In genomic region chr9:5455181-5455580, GRCh38 we compare ENCODE assay signal across 10 cellular contexts. TPM values are rescaled to one million over a fixed set of nuclear protein-coding genes. Genes with fewer than 3 reads are reported as not detected.
A peak's percentile ranks its signal among the peaks of the same experiment; 100 is the strongest.
DNase-seq lines count a peak whose midpoint lies in the region; ATAC-seq, FAIRE-seq and TF ChIP-seq lines count a peak whose summit lies in the region.
"Had no signal": no experiment of that assay in that cellular context is flagged by ENCODE, and none has a peak within 500 bp of the region (broad histone marks: within the 10 kb centered on the region; RNA-seq: fewer than 3 reads in every experiment).

No MANE protein-coding gene starts in this region.

- peaks cover 52% of the 10 kb centered on the region for H3K4me1 ChIP-seq in CD4-positive, alpha-beta memory T cell (ENCODE audit: insufficient read depth, low read length)
- H3K4me1 ChIP-seq: SJCRH30 had no signal

- POLR2A ChIA-PET in CD4-positive, alpha-beta memory T cell (lab: Charles Lee; ENCODE audit: partially characterized antibody), result interaction anchor here (1.0 kb wide), 1 partner anchor 140 kb away, joined by 3 read pairs; no protein-coding TSS in a partner anchor

- no peaks in the 10 kb centered on the region for H3K9me3 ChIP-seq in CD4-positive, alpha-beta memory T cell (ENCODE audit: control insufficient read depth in 1 of 2, low read length in 2 of 2)
- H3K9me3 ChIP-seq: SJCRH30 had no signal

- peaks cover 0 to 2% (median 0%) of the 10 kb centered on the region in 8 donors for H3K9me3 Mint-ChIP-seq in CD4-positive, alpha-beta memory T cell
- H3K9me3 Mint-ChIP-seq in activated T-helper 1 cell treated with anti-CD3 and anti-CD28 coated beads, Interleukin-12 subunit alpha, Interleukin-12 subunit beta, Interleukin-2, Interleukin-4 antibody, amounts not matched to agents 30 ng/mL and 10 ng/mL and 1 ng/mL, durations not matched to agents 14 hours and 24 hours and 36 hours, result no peaks in the 10 kb centered on the region

- no peaks in the 10 kb centered on the region for H3K27me3 Mint-ChIP-seq in CD4-positive, alpha-beta memory T cell
- H3K27me3 Mint-ChIP-seq in activated T-helper 1 cell treated with anti-CD3 and anti-CD28 coated beads, Interleukin-12 subunit alpha, Interleukin-12 subunit beta, Interleukin-2, Interleukin-4 antibody, amounts not matched to agents 30 ng/mL and 10 ng/mL and 1 ng/mL, durations not matched to agents 14 hours and 24 hours and 36 hours (ENCODE audit: insufficient read depth), result no peaks in the 10 kb centered on the region

- ATAC-seq in HG03196 (IDR thresholded peaks at IDR 0.05; ENCODE audit: unreplicated experiment), result no peak

- no peak for TF ChIP-seq POLR2A in H54 (IDR thresholded peaks at IDR 0.05; ENCODE audit: low read depth, low read length)

- no peaks in the 10 kb centered on the region for H3K36me3 ChIP-seq in CD4-positive, alpha-beta memory T cell (ENCODE audit: insufficient read depth, low read length)
- H3K36me3 ChIP-seq: SJCRH30 had no signal

- peak; percentile 99 for FAIRE-seq in H54 (lab: Jason Lieb, UNC)

- DNase-seq in CD4-positive, alpha-beta memory T cell, result no peak
- no peak for DNase-seq in H54 (ENCODE audit: insufficient read length, low spot score)
- no peak for DNase-seq in activated T-helper 1 cell treated with anti-CD3 and anti-CD28 coated beads, Interleukin-12 subunit alpha, Interleukin-12 subunit beta, Interleukin-2, Interleukin-4 antibody, amounts not matched to agents 30 ng/mL and 10 ng/mL and 1 ng/mL, durations not matched to agents 14 hours and 24 hours and 36 hours (ENCODE audit: low spot score)
- DNase-seq in kidney tubule cell (ENCODE audit: low spot score), result peak; percentile 88
- no peak for DNase-seq in ureter (ENCODE audit: low spot score)
- no peak for DNase-seq in mucosa of gallbladder (ENCODE audit: low spot score)
- DNase-seq in NCI-H2081 treated with DMSO at 0.1 percent for 48 hours (lab: John Stamatoyannopoulos, UW), result no peak
- DNase-seq: SJCRH30 had no signal

- H3K4me3 ChIP-seq in CD4-positive, alpha-beta memory T cell (ENCODE audit: low read length in 2 of 2), result no peak overlapping the region
- H3K4me3 ChIP-seq: SJCRH30, skin epidermis had no signal

- H3K4me3 Mint-ChIP-seq in CD4-positive, alpha-beta memory T cell, result peak overlapping the region in 6 of 8 donors; percentile 33 to 68 (median 53)
- peak overlapping the region; percentile 71 for H3K4me3 Mint-ChIP-seq in activated T-helper 1 cell treated with anti-CD3 and anti-CD28 coated beads, Interleukin-12 subunit alpha, Interleukin-12 subunit beta, Interleukin-2, Interleukin-4 antibody, amounts not matched to agents 30 ng/mL and 10 ng/mL and 1 ng/mL, durations not matched to agents 14 hours and 24 hours and 36 hours

- H3K27ac Mint-ChIP-seq in CD4-positive, alpha-beta memory T cell, result peak overlapping the region in 6 of 7 donors; percentile 5 to 76 (median 68)
- peak overlapping the region; percentile 80 for H3K27ac Mint-ChIP-seq in activated T-helper 1 cell treated with anti-CD3 and anti-CD28 coated beads, Interleukin-12 subunit alpha, Interleukin-12 subunit beta, Interleukin-2, Interleukin-4 antibody, amounts not matched to agents 30 ng/mL and 10 ng/mL and 1 ng/mL, durations not matched to agents 14 hours and 24 hours and 36 hours

- intact Hi-C loops in CD4-positive, alpha-beta memory T cell (cut with micrococcal nuclease), result no loop called here
- intact Hi-C loops in activated T-helper 1 cell treated with anti-CD3 and anti-CD28 coated beads, Interleukin-12 subunit alpha, Interleukin-12 subunit beta, Interleukin-2, Interleukin-4 antibody, amounts not matched to agents 30 ng/mL and 10 ng/mL and 1 ng/mL, durations not matched to agents 14 hours and 24 hours and 36 hours (cut with micrococcal nuclease), result loop anchor here (1.0 to 10.0 kb wide), 9 partner anchors 17 to 623 kb away; a partner anchor contains a TSS

- CTCF ChIA-PET in CD4-positive, alpha-beta memory T cell (lab: Charles Lee; ENCODE audit: partially characterized antibody), result interaction anchor here (1.2 to 1.5 kb wide), 3 partner anchors 103 to 135 kb away, joined by 3 to 4 read pairs (median 4); no protein-coding TSS in a partner anchor

- no peaks in the 10 kb centered on the region for H3K27me3 ChIP-seq in CD4-positive, alpha-beta memory T cell (ENCODE audit: insufficient read depth, low read length)
- H3K27me3 ChIP-seq: SJCRH30 had no signal

- peaks cover 29 to 39% of the 10 kb centered on the region in 2 donors for H3K36me3 Mint-ChIP-seq in CD4-positive, alpha-beta memory T cell
- peaks cover 61% of the 10 kb centered on the region for H3K36me3 Mint-ChIP-seq in activated T-helper 1 cell treated with anti-CD3 and anti-CD28 coated beads, Interleukin-12 subunit alpha, Interleukin-12 subunit beta, Interleukin-2, Interleukin-4 antibody, amounts not matched to agents 30 ng/mL and 10 ng/mL and 1 ng/mL, durations not matched to agents 14 hours and 24 hours and 36 hours (ENCODE audit: low read depth)

- H3K27ac ChIP-seq in CD4-positive, alpha-beta memory T cell (ENCODE audit: low read depth, low read length), result no peak overlapping the region
- H3K27ac ChIP-seq: SJCRH30 had no signal

- peaks cover 42 to 72% (median 56%) of the 10 kb centered on the region in 4 donors for H3K4me1 Mint-ChIP-seq in CD4-positive, alpha-beta memory T cell
- H3K4me1 Mint-ChIP-seq in activated T-helper 1 cell treated with anti-CD3 and anti-CD28 coated beads, Interleukin-12 subunit alpha, Interleukin-12 subunit beta, Interleukin-2, Interleukin-4 antibody, amounts not matched to agents 30 ng/mL and 10 ng/mL and 1 ng/mL, durations not matched to agents 14 hours and 24 hours and 36 hours (ENCODE audit: low read depth), result peaks cover 78% of the 10 kb centered on the region

RNA-seq across cellular contexts. Expression of gene CD274, which starts 4.8 kb away (rescaled TPM):
- total RNA-seq in CD4-positive, alpha-beta memory T cell, result 10 to 100 TPM; 16.2 to 23.0 TPM
- polyA plus RNA-seq in CD4-positive, alpha-beta memory T cell, result 10 to 100 TPM in 1 of 2 donors, 1 to 10 TPM in 1; 7.9 to 10.7 TPM
- 60.4 and 61.7 TPM in 2 replicates for total RNA-seq in activated T-helper 1 cell treated with anti-CD3 and anti-CD28 coated beads, Interleukin-12 subunit alpha, Interleukin-12 subunit beta, Interleukin-2, Interleukin-4 antibody, amounts not matched to agents 30 ng/mL and 10 ng/mL and 1 ng/mL, durations not matched to agents 14 hours and 24 hours and 36 hours
- total RNA-seq in ureter, result 5.4 TPM
- total RNA-seq in mucosa of gallbladder, result 2.3 TPM

RNA-seq across cellular contexts. Expression of gene PLGRKT, which starts 17.5 kb away (rescaled TPM):
- total RNA-seq in CD4-positive, alpha-beta memory T cell, result 10 to 100 TPM; 20.0 to 21.7 TPM
- polyA plus RNA-seq in CD4-positive, alpha-beta memory T cell, result 100 to 1,000 TPM in 1 of 2 donors, 10 to 100 TPM in 1; 44.3 to 101 TPM
- 43.8 and 44.8 TPM in 2 replicates for total RNA-seq in activated T-helper 1 cell treated with anti-CD3 and anti-CD28 coated beads, Interleukin-12 subunit alpha, Interleukin-12 subunit beta, Interleukin-2, Interleukin-4 antibody, amounts not matched to agents 30 ng/mL and 10 ng/mL and 1 ng/mL, durations not matched to agents 14 hours and 24 hours and 36 hours
- total RNA-seq in ureter (23.5 TPM), mucosa of gallbladder (21.3 TPM)

RNA-seq across cellular contexts. Expression of gene PDCD1LG2, which starts 55.1 kb away (rescaled TPM):
- 1 to 10 TPM in 1 of 2 experiments, under 1 TPM in 1; 0.90 to 1.1 TPM for total RNA-seq in CD4-positive, alpha-beta memory T cell
- 1 to 10 TPM; 1.1 TPM for polyA plus RNA-seq in CD4-positive, alpha-beta memory T cell
- 1.1 and 1.4 TPM in 2 replicates for total RNA-seq in activated T-helper 1 cell treated with anti-CD3 and anti-CD28 coated beads, Interleukin-12 subunit alpha, Interleukin-12 subunit beta, Interleukin-2, Interleukin-4 antibody, amounts not matched to agents 30 ng/mL and 10 ng/mL and 1 ng/mL, durations not matched to agents 14 hours and 24 hours and 36 hours
- total RNA-seq in ureter (1.7 TPM), mucosa of gallbladder (0.95 TPM)
